Comparison of ENCODE assay signal across 15 cellular contexts in the genomic region with DNA sequence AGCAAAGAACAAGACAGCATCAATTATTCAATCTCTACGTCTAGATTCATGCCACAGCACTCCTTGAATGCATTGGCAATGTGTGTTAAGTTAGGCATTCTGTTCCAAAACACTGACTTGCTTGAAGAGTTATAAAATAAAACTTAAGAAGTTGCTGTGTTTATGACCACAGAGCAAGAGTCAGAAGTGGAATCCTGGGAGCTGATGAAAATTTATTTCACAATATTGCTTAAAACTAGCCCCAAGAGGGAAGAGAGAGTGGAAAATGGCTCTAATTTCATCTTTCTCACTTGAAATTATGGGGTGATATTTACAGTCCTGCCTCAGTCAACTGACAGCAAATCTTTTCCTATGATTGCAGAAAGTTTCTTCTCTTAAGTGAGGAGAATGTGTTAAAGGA.
"Had no signal": no experiment of that assay in that cellular context is flagged by ENCODE, and none has a peak within 500 bp of the region (broad histone marks: within the 10 kb centered on the region; RNA-seq: fewer than 3 reads in every experiment).

No MANE protein-coding gene starts in this region.

- ATAC-seq: activated CD4-positive, alpha-beta T cell treated with anti-CD3 and anti-CD28 coated beads for 36 hours; activated CD8-positive, alpha-beta T cell treated with anti-CD3 and anti-CD28 coated beads for 36 hours; lower lobe of right lung; stimulated activated naive B cell treated with anti-CD40 and anti-IgM and Interleukin-4, amounts not matched to agents 10 μg/mL and 1 μg/mL and 100 μg/mL, for 72 hours had no signal

- H3K27ac Mint-ChIP-seq: activated CD4-positive, alpha-beta T cell treated with anti-CD3 and anti-CD28 coated beads for 36 hours; activated CD8-positive, alpha-beta T cell treated with anti-CD3 and anti-CD28 coated beads for 36 hours; stimulated activated naive B cell treated with anti-CD40 and anti-IgM and Interleukin-4, amounts not matched to agents 10 μg/mL and 1 μg/mL and 100 μg/mL, for 72 hours; type B pancreatic cell had no signal

- DNase-seq: activated CD4-positive, alpha-beta T cell treated with anti-CD3 and anti-CD28 coated beads for 36 hours; activated CD8-positive, alpha-beta memory T cell treated with anti-CD3 and anti-CD28 coated beads, Interleukin-2, amount 50 U/mL, for 4 hours; activated CD8-positive, alpha-beta T cell treated with anti-CD3 and anti-CD28 coated beads for 36 hours; central memory CD4-positive, alpha-beta T cell; cortex of kidney; effector memory CD4-positive, alpha-beta T cell; hypothalamus; lower lobe of right lung; midbrain; spleen; stimulated activated CD4-positive, alpha-beta T cell treated with anti-CD3 and anti-CD28 coated beads, Interleukin-1b, Interleukin-23, amount 100 ng/mL, for 48 hours; stimulated activated naive B cell treated with anti-CD40 and anti-IgM and Interleukin-4, amounts not matched to agents 10 μg/mL and 1 μg/mL and 100 μg/mL, for 72 hours; SW 1271; WERI-Rb-1 had no signal

- H3K27me3 ChIP-seq: spleen had no signal

- H3K36me3 Mint-ChIP-seq: stimulated activated naive B cell treated with anti-CD40 and anti-IgM and Interleukin-4, amounts not matched to agents 10 μg/mL and 1 μg/mL and 100 μg/mL, for 72 hours; type B pancreatic cell had no signal

- H3K27me3 Mint-ChIP-seq: activated CD4-positive, alpha-beta T cell treated with anti-CD3 and anti-CD28 coated beads for 36 hours; activated CD8-positive, alpha-beta T cell treated with anti-CD3 and anti-CD28 coated beads for 36 hours; type B pancreatic cell had no signal

- H3K4me1 Mint-ChIP-seq: activated CD4-positive, alpha-beta T cell treated with anti-CD3 and anti-CD28 coated beads for 36 hours; stimulated activated naive B cell treated with anti-CD40 and anti-IgM and Interleukin-4, amounts not matched to agents 10 μg/mL and 1 μg/mL and 100 μg/mL, for 72 hours had no signal

- H3K9me3 ChIP-seq: lower lobe of right lung, spleen had no signal

- H3K4me3 ChIP-seq: lower lobe of right lung, spleen had no signal

- H3K9me3 Mint-ChIP-seq: stimulated activated naive B cell treated with anti-CD40 and anti-IgM and Interleukin-4, amounts not matched to agents 10 μg/mL and 1 μg/mL and 100 μg/mL, for 72 hours; type B pancreatic cell had no signal

- H3K36me3 ChIP-seq: lower lobe of right lung, spleen, WERI-Rb-1 had no signal

- H3K4me1 ChIP-seq: lower lobe of right lung, spleen had no signal

- H3K4me3 Mint-ChIP-seq: activated CD4-positive, alpha-beta T cell treated with anti-CD3 and anti-CD28 coated beads for 36 hours; activated CD8-positive, alpha-beta T cell treated with anti-CD3 and anti-CD28 coated beads for 36 hours; stimulated activated naive B cell treated with anti-CD40 and anti-IgM and Interleukin-4, amounts not matched to agents 10 μg/mL and 1 μg/mL and 100 μg/mL, for 72 hours; type B pancreatic cell had no signal
